3 cellular contexts compared by ENCODE assay signal in genomic region chr6:12601881-12602280, GRCh38.
TF ChIP-seq lines count a peak whose summit lies in the region.

No MANE protein-coding gene starts in this region.

TF ChIP-seq in A549, 52 proteins besides CTCF, POLR2A, EP300 and RAD21:
- TF ChIP-seq GATA3 (IDR thresholded peaks at IDR 0.05; ENCODE audit: borderline replicate concordance) = no peak
- TF ChIP-seq CHD4 (IDR thresholded peaks at IDR 0.05; ENCODE audit: borderline replicate concordance) = no peak
- TF ChIP-seq FOXS1 (CRISPR knock-in tag; IDR thresholded peaks at IDR 0.05) = no peak
- TF ChIP-seq HOXB13 (CRISPR knock-in tag; IDR thresholded peaks at IDR 0.05; ENCODE audit: low read depth) = no peak
- TF ChIP-seq ZC3H11A (IDR thresholded peaks at IDR 0.05) = no peak
- TF ChIP-seq POLR2AphosphoS2 (conservative IDR thresholded peaks at IDR 0.05; ENCODE audit: low read length) = no peak
- TF ChIP-seq ELK1 (IDR thresholded peaks at IDR 0.05; ENCODE audit: low read depth, low read length) = no peak
- no peak for TF ChIP-seq RFX5 (IDR thresholded peaks at IDR 0.05)

TF ChIP-seq in IMR-90, 13 proteins besides CTCF, POLR2A, EP300 and RAD21:
- TF ChIP-seq MXI1 (IDR thresholded peaks at IDR 0.05; ENCODE audit: borderline replicate concordance, low read depth, low read length) = no peak
- TF ChIP-seq RFX5 (IDR thresholded peaks at IDR 0.05; ENCODE audit: low read depth, low read length) = no peak
- no peak for TF ChIP-seq MAFK (IDR thresholded peaks at IDR 0.05; ENCODE audit: low read depth, low read length)
- TF ChIP-seq FOS (IDR thresholded peaks at IDR 0.05; ENCODE audit: low read depth, low read length) = no peak
- TF ChIP-seq SMC3 (IDR thresholded peaks at IDR 0.05; ENCODE audit: low read depth, low read length) = no peak
- TF ChIP-seq ELK1 (IDR thresholded peaks at IDR 0.05; ENCODE audit: borderline replicate concordance, low read depth, low read length) = no peak
- TF ChIP-seq MAZ (IDR thresholded peaks at IDR 0.05; ENCODE audit: borderline replicate concordance, low read depth, low read length) = no peak
- TF ChIP-seq NFE2L2 (IDR thresholded peaks at IDR 0.05; ENCODE audit: low read depth, low read length) = no peak
- no peak for TF ChIP-seq RCOR1 (IDR thresholded peaks at IDR 0.05; ENCODE audit: insufficient replicate concordance, low read length)
- no peak for TF ChIP-seq CEBPB (IDR thresholded peaks at IDR 0.05; ENCODE audit: low read depth, low read length)
- TF ChIP-seq CHD1 (IDR thresholded peaks at IDR 0.05; ENCODE audit: low read depth, low read length) = no peak
- no peak for TF ChIP-seq BHLHE40 (IDR thresholded peaks at IDR 0.05; ENCODE audit: low read depth, low read length)
- TF ChIP-seq USF2 (IDR thresholded peaks at IDR 0.05; ENCODE audit: low read depth, low read length) = no peak

TF ChIP-seq in GM12878, 131 proteins besides CTCF, POLR2A, EP300 and RAD21:
- TF ChIP-seq MEF2B (IDR thresholded peaks at IDR 0.05; ENCODE audit: partially characterized antibody, poor library complexity, severe bottlenecking) (peak; percentile 94), MYB (IDR thresholded peaks at IDR 0.05; ENCODE audit: borderline replicate concordance, low read depth, low read length) (no peak), MYC (IDR thresholded peaks at IDR 0.05; ENCODE audit: insufficient read depth, insufficient read length, insufficient replicate concordance, low read length, severe bottlenecking) (no peak), E2F4 (IDR thresholded peaks at IDR 0.05; ENCODE audit: low read depth, low read length) (no peak), POU2F2 (IDR thresholded peaks at IDR 0.05; ENCODE audit: borderline replicate concordance, low read depth, low read length) (peak; percentile 92; the same call in 2 of the 3 replicates), MEF2A (IDR thresholded peaks at IDR 0.05; ENCODE audit: insufficient read depth, low read depth, low read length) (no peak), TCF3 (IDR thresholded peaks at IDR 0.05; ENCODE audit: borderline replicate concordance, insufficient read depth, low read depth, low read length) (no peak), RBBP5 (conservative IDR thresholded peaks at IDR 0.05) (no peak), NFYA (IDR thresholded peaks at IDR 0.05; ENCODE audit: borderline replicate concordance, low read depth, low read length) (no peak), SRF (IDR thresholded peaks at IDR 0.05; ENCODE audit: low read depth in 2 of 2, low read length in 2 of 2) (no peak), IKZF2 (IDR thresholded peaks at IDR 0.05) (peak in 1 of 2 experiments; percentile 44), NFXL1 (IDR thresholded peaks at IDR 0.05; ENCODE audit: borderline replicate concordance) (no peak), ZZZ3 (IDR thresholded peaks at IDR 0.05; ENCODE audit: control insufficient read depth, insufficient read length, low read depth) (no peak), RELB (IDR thresholded peaks at IDR 0.05; ENCODE audit: low read depth) (peak; percentile 49; the same call in 1 of the 2 replicates), ZBTB11 (CRISPR knock-in tag; IDR thresholded peaks at IDR 0.05) (no peak), ZNF592 (IDR thresholded peaks at IDR 0.05) (no peak), NBN (IDR thresholded peaks at IDR 0.05) (0 out of 2 replicates have a peak, but pooled peaks have one; percentile 18), ASH2L (IDR thresholded peaks at IDR 0.05; ENCODE audit: borderline replicate concordance, low read depth) (no peak), HDAC2 (IDR thresholded peaks at IDR 0.05) (no peak), CHD4 (IDR thresholded peaks at IDR 0.05) (no peak), ZBTB4 (CRISPR knock-in tag; IDR thresholded peaks at IDR 0.05) (no peak), PML (IDR thresholded peaks at IDR 0.05; ENCODE audit: low read length) (no peak), IKZF1 (conservative IDR thresholded peaks at IDR 0.05) (peak; percentile 33; the same call in 1 of the 2 replicates), WRNIP1 (IDR thresholded peaks at IDR 0.05; ENCODE audit: borderline replicate concordance, low read depth, low read length) (no peak), ZNF384 (IDR thresholded peaks at IDR 0.05; ENCODE audit: borderline replicate concordance, low read depth, low read length) (peak; percentile 45; the same call in 1 of the 2 replicates), CBX3 (IDR thresholded peaks at IDR 0.05; ENCODE audit: borderline replicate concordance, low read depth) (no peak), ATF7 (IDR thresholded peaks at IDR 0.05; ENCODE audit: low read depth) (no peak), BCL11A (IDR thresholded peaks at IDR 0.05; ENCODE audit: low read depth, low read length) (no peak), E4F1 (IDR thresholded peaks at IDR 0.05; ENCODE audit: borderline replicate concordance, partially characterized antibody) (no peak), RUNX3 (IDR thresholded peaks at IDR 0.05; ENCODE audit: low read length) (peak; percentile 58)
